1 cellular context compared by ENCODE assay signal in the genomic region with DNA sequence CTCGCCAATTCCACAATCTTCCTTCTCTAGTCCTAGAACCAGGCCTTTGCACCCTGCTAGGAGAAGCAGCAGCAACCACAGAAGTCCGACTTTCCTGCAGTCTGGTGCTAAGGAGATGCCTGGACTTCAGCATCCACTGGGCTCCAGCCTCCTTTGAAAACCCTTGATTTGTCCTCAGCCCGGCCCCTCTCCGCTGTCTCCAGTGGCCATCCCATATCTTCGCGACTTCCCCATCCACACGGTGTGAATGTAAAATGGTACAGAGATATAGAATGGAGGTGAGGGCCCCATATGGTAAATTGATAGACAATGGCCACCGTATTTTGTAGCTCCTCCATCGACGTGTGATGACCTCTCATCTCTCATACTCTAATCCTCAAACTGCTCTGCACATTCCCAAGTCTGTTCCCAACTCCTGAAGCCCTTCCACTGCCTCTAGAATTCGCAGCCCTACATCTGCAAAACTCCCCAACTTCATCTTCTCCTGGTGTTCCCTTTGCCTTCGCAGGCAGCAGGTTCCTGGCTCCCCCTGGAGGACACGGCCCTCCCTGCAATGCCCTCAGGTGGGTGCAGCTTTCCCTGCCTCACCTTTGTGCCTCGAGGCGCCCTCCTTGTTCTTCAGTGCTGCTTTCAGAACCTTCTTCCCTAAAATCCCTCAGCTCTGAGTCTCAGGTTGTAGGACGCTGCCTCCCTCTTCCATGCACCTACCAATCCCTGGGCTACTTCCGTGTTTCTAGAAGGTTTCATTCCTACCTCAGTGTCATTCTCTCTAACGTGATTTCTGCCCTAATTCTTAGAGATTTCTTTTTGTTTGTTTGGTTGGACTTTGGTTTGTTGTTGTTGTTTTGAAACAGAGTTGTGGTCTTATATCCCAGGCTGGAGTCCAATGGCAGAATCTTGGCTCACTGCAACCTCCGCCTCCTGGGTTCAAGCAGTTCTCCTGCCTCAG.
A peak's percentile ranks its signal among the peaks of the same experiment; 100 is the strongest.
TF ChIP-seq lines count a peak whose summit lies in the region.

No MANE protein-coding gene starts in this region.

TF ChIP-seq in HepG2, 621 proteins besides CTCF, POLR2A, EP300 and RAD21:
- TF ChIP-seq SAP130 (CRISPR knock-in tag; IDR thresholded peaks at IDR 0.05; ENCODE audit: low read depth) (peak; percentile 16; the same call in 1 of the 2 replicates), SALL1 (CRISPR knock-in tag; IDR thresholded peaks at IDR 0.05) (0 out of 2 replicates have a peak, but pooled peaks have one; percentile 19), ZNF678 (CRISPR knock-in tag; IDR thresholded peaks at IDR 0.05) (no peak), XRCC5 (optimal IDR thresholded peaks at IDR 0.05; ENCODE audit: low read length) (peak; percentile 85), DMAP1 (CRISPR knock-in tag; IDR thresholded peaks at IDR 0.05) (no peak), MLLT10 (CRISPR knock-in tag; IDR thresholded peaks at IDR 0.05) (no peak), MTERF4 (CRISPR knock-in tag; IDR thresholded peaks at IDR 0.05) (no peak), YEATS4 (CRISPR knock-in tag; IDR thresholded peaks at IDR 0.05; ENCODE audit: borderline replicate concordance) (no peak), FOSL2 (CRISPR knock-in tag; IDR thresholded peaks at IDR 0.05) (0 out of 2 replicates have a peak, but pooled peaks have one; percentile 16), PATZ1 (CRISPR knock-in tag; IDR thresholded peaks at IDR 0.05) (0 out of 2 replicates have a peak, but pooled peaks have one; percentile 9), FOXC1 (CRISPR knock-in tag; IDR thresholded peaks at IDR 0.05; ENCODE audit: borderline replicate concordance) (0 out of 2 replicates have a peak, but pooled peaks have one; percentile 40), TP53 (CRISPR knock-in tag; conservative IDR thresholded peaks at IDR 0.05) (no peak), HMGXB4 (CRISPR knock-in tag; IDR thresholded peaks at IDR 0.05; ENCODE audit: borderline replicate concordance in 1 of 2, low read depth in 1 of 2) (peak; percentile 50 to 57; a peak in 2 of 4 replicates), ZNF777 (CRISPR knock-in tag; IDR thresholded peaks at IDR 0.05) (no peak), ZNF737 (CRISPR knock-in tag; IDR thresholded peaks at IDR 0.05; ENCODE audit: borderline replicate concordance) (0 out of 2 replicates have a peak, but pooled peaks have one; percentile 67), SRF (IDR thresholded peaks at IDR 0.05; ENCODE audit: low read depth, low read length) (peak; percentile 7; the same call in 1 of the 2 replicates), STAG1 (CRISPR knock-in tag; IDR thresholded peaks at IDR 0.05) (peak; percentile 80), TEAD3 (CRISPR knock-in tag; optimal IDR thresholded peaks at IDR 0.05; ENCODE audit: borderline replicate concordance) (peak; percentile 42), CEBPG (CRISPR knock-in tag; IDR thresholded peaks at IDR 0.05) (0 out of 2 replicates have a peak, but pooled peaks have one; percentile 35), SMC3 (IDR thresholded peaks at IDR 0.05; ENCODE audit: low read length) (peak; percentile 56), RXRB (CRISPR knock-in tag; IDR thresholded peaks at IDR 0.05; ENCODE audit: borderline replicate concordance) (0 out of 2 replicates have a peak, but pooled peaks have one; percentile 21), ZNF350 (CRISPR knock-in tag; IDR thresholded peaks at IDR 0.05; ENCODE audit: borderline replicate concordance, low read depth) (0 out of 2 replicates have a peak, but pooled peaks have one; percentile 12), KDM2A (CRISPR knock-in tag; IDR thresholded peaks at IDR 0.05; ENCODE audit: borderline replicate concordance, low read depth) (peak; percentile 33; the same call in 1 of the 2 replicates)
- TF ChIP-seq, protein P1, sequence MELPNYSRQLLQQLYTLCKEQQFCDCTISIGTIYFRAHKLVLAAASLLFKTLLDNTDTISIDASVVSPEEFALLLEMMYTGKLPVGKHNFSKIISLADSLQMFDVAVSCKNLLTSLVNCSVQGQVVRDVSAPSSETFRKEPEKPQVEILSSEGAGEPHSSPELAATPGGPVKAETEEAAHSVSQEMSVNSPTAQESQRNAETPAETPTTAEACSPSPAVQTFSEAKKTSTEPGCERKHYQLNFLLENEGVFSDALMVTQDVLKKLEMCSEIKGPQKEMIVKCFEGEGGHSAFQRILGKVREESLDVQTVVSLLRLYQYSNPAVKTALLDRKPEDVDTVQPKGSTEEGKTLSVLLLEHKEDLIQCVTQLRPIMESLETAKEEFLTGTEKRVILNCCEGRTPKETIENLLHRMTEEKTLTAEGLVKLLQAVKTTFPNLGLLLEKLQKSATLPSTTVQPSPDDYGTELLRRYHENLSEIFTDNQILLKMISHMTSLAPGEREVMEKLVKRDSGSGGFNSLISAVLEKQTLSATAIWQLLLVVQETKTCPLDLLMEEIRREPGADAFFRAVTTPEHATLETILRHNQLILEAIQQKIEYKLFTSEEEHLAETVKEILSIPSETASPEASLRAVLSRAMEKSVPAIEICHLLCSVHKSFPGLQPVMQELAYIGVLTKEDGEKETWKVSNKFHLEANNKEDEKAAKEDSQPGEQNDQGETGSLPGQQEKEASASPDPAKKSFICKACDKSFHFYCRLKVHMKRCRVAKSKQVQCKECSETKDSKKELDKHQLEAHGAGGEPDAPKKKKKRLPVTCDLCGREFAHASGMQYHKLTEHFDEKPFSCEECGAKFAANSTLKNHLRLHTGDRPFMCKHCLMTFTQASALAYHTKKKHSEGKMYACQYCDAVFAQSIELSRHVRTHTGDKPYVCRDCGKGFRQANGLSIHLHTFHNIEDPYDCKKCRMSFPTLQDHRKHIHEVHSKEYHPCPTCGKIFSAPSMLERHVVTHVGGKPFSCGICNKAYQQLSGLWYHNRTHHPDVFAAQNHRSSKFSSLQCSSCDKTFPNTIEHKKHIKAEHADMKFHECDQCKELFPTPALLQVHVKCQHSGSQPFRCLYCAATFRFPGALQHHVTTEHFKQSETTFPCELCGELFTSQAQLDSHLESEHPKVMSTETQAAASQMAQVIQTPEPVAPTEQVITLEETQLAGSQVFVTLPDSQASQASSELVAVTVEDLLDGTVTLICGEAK (IDR thresholded peaks at IDR 0.05) = no peak
- TF ChIP-seq, protein P1 (CRISPR knock-in tag; IDR thresholded peaks at IDR 0.05) = 0 out of 2 replicates have a peak, but pooled peaks have one; percentile 7
